Comparison of ENCODE assay signal across 8 cellular contexts in genomic region chr17:82287849-82288601, GRCh38. TPM values are rescaled to one million over a fixed set of nuclear protein-coding genes. Genes with fewer than 3 reads are reported as not detected.
A peak's percentile ranks its signal among the peaks of the same experiment; 100 is the strongest.
DNase-seq lines count a peak whose midpoint lies in the region; ATAC-seq and TF ChIP-seq lines count a peak whose summit lies in the region.

No MANE protein-coding gene starts in this region.

- CTCF ChIA-PET in HEK293T (lab: Yijun Ruan, JAX): no interaction called here

- peaks cover 9% of the 10 kb centered on the region for H3K9me3 ChIP-seq in endodermal cell (ENCODE audit: control insufficient read depth, low read length)

- no peaks in the 10 kb centered on the region for H3K36me3 ChIP-seq in endodermal cell (ENCODE audit: control insufficient read depth, insufficient read depth, low read length)

- WGBS in endodermal cell (ENCODE audit: insufficient coverage in 1 of 2, insufficient read length in 1 of 2), 2 experiments: 89 to 93% methylated on average over 16 to 17 of the region's 17 CpGs

- H3K9me3 Mint-ChIP-seq in natural killer cell: no peaks in the 10 kb centered on the region
- peaks cover 15% of the 10 kb centered on the region for H3K9me3 Mint-ChIP-seq in endodermal cell

- H3K36me3 Mint-ChIP-seq in natural killer cell (no peaks in the 10 kb centered on the region), endodermal cell (ENCODE audit: low read depth) (no peaks in the 10 kb centered on the region)

- H3K4me1 ChIP-seq in endodermal cell (ENCODE audit: control insufficient read depth, insufficient read depth, low read length): no peaks in the 10 kb centered on the region

- TF ChIP-seq CTCF in natural killer cell (IDR thresholded peaks at IDR 0.05) (no peak), endodermal cell (conservative IDR thresholded peaks at IDR 0.05) (no peak)

- H3K27me3 ChIP-seq in endodermal cell (ENCODE audit: control insufficient read depth, insufficient read depth, low read length, poor library complexity, severe bottlenecking): no peaks in the 10 kb centered on the region

- POLR2A ChIA-PET in HEK293T (lab: Yijun Ruan, JAX): interaction anchor here (1.2 kb wide), 2 partner anchors 13 to 14 kb away, joined by 3 to 7 read pairs; partner anchors contain the start of gene CSNK1D

- no peak overlapping the region for H3K9ac ChIP-seq in endodermal cell (ENCODE audit: extremely low read depth, low read length, poor library complexity, severe bottlenecking)

- peaks cover 0 to 16% of the 10 kb centered on the region in 2 donors for H3K4me1 Mint-ChIP-seq in natural killer cell
- H3K4me1 Mint-ChIP-seq in endodermal cell: peaks cover 8% of the 10 kb centered on the region

- H3K27ac ChIP-seq in endodermal cell (ENCODE audit: low read depth, low read length): no peak overlapping the region

- no peak for ATAC-seq in natural killer cell

- no peak overlapping the region for H3K4me3 ChIP-seq in endodermal cell (ENCODE audit: low read length)

- intact Hi-C loops in natural killer cell (cut with micrococcal nuclease): no loop called here

- H3K4me3 Mint-ChIP-seq in natural killer cell (no peak overlapping the region), endodermal cell (no peak overlapping the region)

- DNase-seq in HEK293T (ENCODE audit: extremely low spot score) (peak; percentile 71), OCI-M1 (lab: John Stamatoyannopoulos, UW) (peak; percentile 15), fibroblast of peridontal ligament (ENCODE audit: extremely low read depth) (peak; percentile 30), smooth muscle cell of the brain vasculature (ENCODE audit: low read depth, low spot score) (peak; percentile 85), natural killer cell (no peak), NCI-H526 (lab: John Stamatoyannopoulos, UW) (no peak), endodermal cell (no peak)
- no peak for DNase-seq in stimulated activated CD4-positive, alpha-beta T cell treated with anti-CD3 and anti-CD28 coated beads, Interleukin-2, amount 100 ng/mL, for 48 hours

- no peaks in the 10 kb centered on the region for H3K27me3 Mint-ChIP-seq in natural killer cell (ENCODE audit: low read depth in 2 of 2)
- H3K27me3 Mint-ChIP-seq in endodermal cell (ENCODE audit: insufficient read depth): peaks cover 23% of the 10 kb centered on the region

- no peak overlapping the region for H3K27ac Mint-ChIP-seq in natural killer cell
- no peak overlapping the region for H3K27ac Mint-ChIP-seq in endodermal cell

TF ChIP-seq in HEK293T, 16 proteins besides CTCF, POLR2A, EP300 and RAD21:
- 0 out of 2 replicates have a peak, but pooled peaks have one; percentile 24 for TF ChIP-seq HDGF (IDR thresholded peaks at IDR 0.05; ENCODE audit: borderline replicate concordance)
- TF ChIP-seq ELF4 (IDR thresholded peaks at IDR 0.05): peak; percentile 50; the same call in 1 of the 2 replicates
- TF ChIP-seq FOXK2 (IDR thresholded peaks at IDR 0.05): no peak; the same call in 1 of the 2 replicates
- TF ChIP-seq ZNF384 (IDR thresholded peaks at IDR 0.05): no peak
- peak; percentile 99 for TF ChIP-seq L3MBTL2 (conservative IDR thresholded peaks at IDR 0.05)
- 0 out of 2 replicates have a peak, but pooled peaks have one; percentile 25 for TF ChIP-seq CTBP1 (IDR thresholded peaks at IDR 0.05; ENCODE audit: borderline replicate concordance)
- no peak for TF ChIP-seq FOXM1 (IDR thresholded peaks at IDR 0.05; ENCODE audit: borderline replicate concordance)

RNA-seq across cellular contexts. Expression of gene CSNK1D, which starts 14.5 kb away (rescaled TPM):
- 100 to 1,000 TPM; 423 to 475 (median 468) TPM for total RNA-seq in natural killer cell
- total RNA-seq in endodermal cell: 100 to 1,000 TPM; 104 to 143 TPM
- 101 TPM for polyA plus RNA-seq in endodermal cell (2013, experiment 1 of 2)
- 74.7 TPM for polyA plus RNA-seq in endodermal cell (2013, experiment 2 of 2)

RNA-seq across cellular contexts. Expression of gene CD7, which starts 29.4 kb away (rescaled TPM):
- 100 to 1,000 TPM; 464 to 564 (median 522) TPM for total RNA-seq in natural killer cell
- total RNA-seq in endodermal cell: under 1 TPM; 0.55 to 0.80 TPM
- polyA plus RNA-seq in endodermal cell (2013, experiment 1 of 2): 0.75 TPM
- 0.58 TPM for polyA plus RNA-seq in endodermal cell (2013, experiment 2 of 2)

RNA-seq across cellular contexts. Expression of gene SECTM1, which starts 45.5 kb away (rescaled TPM):
- total RNA-seq in natural killer cell (10 to 100 TPM in 1 of 3 donors, 1 to 10 TPM in 2; 3.6 to 11.2 (median 6.3) TPM), endodermal cell (not detected)
- polyA plus RNA-seq in endodermal cell (2013, experiment 1 of 2): 0.50 TPM
- polyA plus RNA-seq in endodermal cell (2013, experiment 2 of 2): 0.12 TPM

RNA-seq across cellular contexts. Expression of gene SLC16A3, which starts 59.2 kb away (rescaled TPM):
- total RNA-seq in natural killer cell (100 to 1,000 TPM; 172 to 365 (median 296) TPM), endodermal cell (10 to 100 TPM; 31.8 to 39.7 TPM)
- polyA plus RNA-seq in endodermal cell (2013, experiment 1 of 2): 31.8 TPM
- 26.2 TPM for polyA plus RNA-seq in endodermal cell (2013, experiment 2 of 2)

Comparison
In these comparisons a context has a peak if more than half of its experiments do, and no peak if none do; other contexts are left out.
1. DNase-seq: peak in HEK293T (single experiment), OCI-M1 (single experiment), fibroblast of peridontal ligament (single experiment) and smooth muscle cell of the brain vasculature (single experiment); none in natural killer cell (single experiment), NCI-H526 (0 of 2), endodermal cell (single experiment) and stimulated activated CD4-positive, alpha-beta T cell treated with anti-CD3 and anti-CD28 coated beads, Interleukin-2, amount 100 ng/mL, for 48 hours (0 of 2).
2. RNA of gene CD7, which starts 29.4 kb away (total RNA-seq): 464 to 564 TPM in natural killer cell; 0.55 to 0.80 TPM in endodermal cell; every median in the first group is over 100 times any median in the second.
3. RNA of gene SECTM1, which starts 45.5 kb away (total RNA-seq): 3.6 to 11.2 TPM in natural killer cell; not detected in endodermal cell; every median in the first group is over 4 times any median in the second.